8 cellular contexts compared by ENCODE assay signal in genomic region chr1:35708179-35708891, GRCh38. TPM values are rescaled to one million over a fixed set of nuclear protein-coding genes. Genes with fewer than 3 reads are reported as not detected.
DNase-seq lines count a peak whose midpoint lies in the region; ATAC-seq and TF ChIP-seq lines count a peak whose summit lies in the region.

No MANE protein-coding gene starts in this region.

- no peaks in the 10 kb centered on the region for H3K27me3 Mint-ChIP-seq in Caco-2 (ENCODE audit: insufficient read depth, unreplicated experiment)
- H3K27me3 Mint-ChIP-seq in activated naive CD8-positive, alpha-beta T cell treated with anti-CD3 and anti-CD28 coated beads for 36 hours = peaks cover 54% of the 10 kb centered on the region
- H3K27me3 Mint-ChIP-seq in stimulated activated naive CD8-positive, alpha-beta T cell treated with anti-CD3 and anti-CD28 coated beads, Interleukin-15, Interleukin-2, amounts not matched to agents 100 ng/mL and 50 ng/mL, for 24 hours = peaks cover 43% of the 10 kb centered on the region

- CTCF ChIA-PET in Caco-2 (lab: Charles Lee) = no interaction called here

- peaks cover 7% of the 10 kb centered on the region for H3K4me1 Mint-ChIP-seq in Caco-2 (ENCODE audit: low read depth, unreplicated experiment)
- H3K4me1 Mint-ChIP-seq in activated naive CD8-positive, alpha-beta T cell treated with anti-CD3 and anti-CD28 coated beads for 36 hours = peaks cover 15% of the 10 kb centered on the region
- peaks cover 17% of the 10 kb centered on the region for H3K4me1 Mint-ChIP-seq in stimulated activated naive CD8-positive, alpha-beta T cell treated with anti-CD3 and anti-CD28 coated beads, Interleukin-15, Interleukin-2, amounts not matched to agents 100 ng/mL and 50 ng/mL, for 24 hours (ENCODE audit: low read depth)

- peak overlapping the region; percentile 82 for H3K4me3 Mint-ChIP-seq in Caco-2 (ENCODE audit: unreplicated experiment)
- H3K4me3 Mint-ChIP-seq in activated naive CD8-positive, alpha-beta T cell treated with anti-CD3 and anti-CD28 coated beads for 36 hours = peak overlapping the region; percentile 40
- peak overlapping the region; percentile 65 for H3K4me3 Mint-ChIP-seq in stimulated activated naive CD8-positive, alpha-beta T cell treated with anti-CD3 and anti-CD28 coated beads, Interleukin-15, Interleukin-2, amounts not matched to agents 100 ng/mL and 50 ng/mL, for 24 hours

- no peak for TF ChIP-seq CTCF in Caco-2 (IDR thresholded peaks at IDR 0.05; ENCODE audit: insufficient read depth in 1 of 2, low read depth in 1 of 2, low read length in 1 of 2, severe bottlenecking in 1 of 2, unreplicated experiment in 1 of 2)

- no TSS peak for BruUV-seq in Caco-2 (replicated peaks; lab: Mats Ljungman, UMichigan)

- H3K27me3 ChIP-seq in Caco-2 (replicated peaks; ENCODE audit: control insufficient read depth, insufficient read depth, low read length) = no peaks in the 10 kb centered on the region

- DNase-seq in Caco-2 (no peak), NCI-H1694 treated with DMSO at 0.1 percent for 48 hours (lab: John Stamatoyannopoulos, UW) (peak; percentile 24), iPS-NIHi7 (ENCODE audit: extremely low spot score) (peak; percentile 46), midbrain (lab: John Stamatoyannopoulos, UW) (no peak), germinal center (ENCODE audit: low spot score) (no peak)
- DNase-seq in activated naive CD8-positive, alpha-beta T cell treated with anti-CD3 and anti-CD28 coated beads for 36 hours = peak; percentile 10

- H3K36me3 Mint-ChIP-seq in Caco-2 (ENCODE audit: insufficient read depth, unreplicated experiment) = no peaks in the 10 kb centered on the region
- H3K36me3 Mint-ChIP-seq in activated naive CD8-positive, alpha-beta T cell treated with anti-CD3 and anti-CD28 coated beads for 36 hours = peaks cover 3% of the 10 kb centered on the region
- no peaks in the 10 kb centered on the region for H3K36me3 Mint-ChIP-seq in stimulated activated naive CD8-positive, alpha-beta T cell treated with anti-CD3 and anti-CD28 coated beads, Interleukin-15, Interleukin-2, amounts not matched to agents 100 ng/mL and 50 ng/mL, for 24 hours (ENCODE audit: low read depth)

- no peaks in the 10 kb centered on the region for H3K9me3 ChIP-seq in Caco-2

- POLR2A ChIA-PET in Caco-2 (lab: Charles Lee) = no interaction called here

- intact Hi-C loops in Caco-2 (cut with micrococcal nuclease; ENCODE audit: unreplicated experiment) = no loop called here

- H3K4me3 ChIP-seq in Caco-2 (ENCODE audit: low read depth, low read length) = peak overlapping the region; percentile 45

- peak overlapping the region; percentile 45 for H3K27ac Mint-ChIP-seq in Caco-2 (ENCODE audit: unreplicated experiment)
- no peak overlapping the region for H3K27ac Mint-ChIP-seq in activated naive CD8-positive, alpha-beta T cell treated with anti-CD3 and anti-CD28 coated beads for 36 hours
- no peak overlapping the region for H3K27ac Mint-ChIP-seq in stimulated activated naive CD8-positive, alpha-beta T cell treated with anti-CD3 and anti-CD28 coated beads, Interleukin-15, Interleukin-2, amounts not matched to agents 100 ng/mL and 50 ng/mL, for 24 hours

- H3K4me1 ChIP-seq in Caco-2 = no peaks in the 10 kb centered on the region

- no peak for ATAC-seq in GM19455 (IDR thresholded peaks at IDR 0.05; ENCODE audit: unreplicated experiment)

- no peaks in the 10 kb centered on the region for H3K36me3 ChIP-seq in Caco-2 (ENCODE audit: control insufficient read depth, insufficient read depth, low read length)

- no peaks in the 10 kb centered on the region for H3K9me3 Mint-ChIP-seq in Caco-2 (ENCODE audit: unreplicated experiment)
- no peaks in the 10 kb centered on the region for H3K9me3 Mint-ChIP-seq in activated naive CD8-positive, alpha-beta T cell treated with anti-CD3 and anti-CD28 coated beads for 36 hours
- no peaks in the 10 kb centered on the region for H3K9me3 Mint-ChIP-seq in stimulated activated naive CD8-positive, alpha-beta T cell treated with anti-CD3 and anti-CD28 coated beads, Interleukin-15, Interleukin-2, amounts not matched to agents 100 ng/mL and 50 ng/mL, for 24 hours

RNA-seq across cellular contexts. Expression of gene C1orf216, which starts 10.3 kb away (rescaled TPM):
- total RNA-seq in Caco-2 (2022) = 6.6 and 8.1 TPM in 2 replicates
- 10 to 100 TPM; 14.7 to 15.1 TPM for total RNA-seq in activated naive CD8-positive, alpha-beta T cell treated with anti-CD3 and anti-CD28 coated beads for 36 hours

Comparison
In these comparisons a context has a peak if more than half of its experiments do, and no peak if none do; other contexts are left out.
1. DNase-seq: peak in NCI-H1694 treated with DMSO at 0.1 percent for 48 hours (single experiment), activated naive CD8-positive, alpha-beta T cell treated with anti-CD3 and anti-CD28 coated beads for 36 hours (single experiment) and iPS-NIHi7 (single experiment); none in Caco-2 (0 of 2), midbrain (single experiment) and germinal center (single experiment).
2. Peak in every context shown above with its lines, with median percentiles within 50 percentile points of each other: H3K4me3 Mint-ChIP-seq.